12 cellular contexts compared by ENCODE assay signal in genomic region chr5:168992687-168993086, GRCh38.
A peak's percentile ranks its signal among the peaks of the same experiment; 100 is the strongest.
DNase-seq lines count a peak whose midpoint lies in the region; ATAC-seq and TF ChIP-seq lines count a peak whose summit lies in the region.
"Had no signal": no experiment of that assay in that cellular context is flagged by ENCODE, and none has a peak within 500 bp of the region (broad histone marks: within the 10 kb centered on the region; RNA-seq: fewer than 3 reads in every experiment).

No MANE protein-coding gene starts in this region.

- peak; percentile 11 for TF ChIP-seq CTCF in glutamatergic neuron (IDR thresholded peaks at IDR 0.05; ENCODE audit: partially characterized antibody, unreplicated experiment)
- TF ChIP-seq CTCF in retinal pigment epithelial cell (conservative IDR thresholded peaks at IDR 0.05; ENCODE audit: low read depth, low read length): peak; percentile 75
- TF ChIP-seq CTCF in lower leg skin (IDR thresholded peaks at IDR 0.05): no peak

- no peaks in the 10 kb centered on the region for H3K9me3 ChIP-seq in T-helper 17 cell (ENCODE audit: control insufficient read depth, low read length, poor library complexity, severe bottlenecking)

- TF ChIP-seq POLR2A in lower leg skin (IDR thresholded peaks at IDR 0.05): no peak

- no peak overlapping the region for H3K4me3 ChIP-seq in retinal pigment epithelial cell (ENCODE audit: low read length)
- H3K4me3 ChIP-seq in lower leg skin (ENCODE audit: low read depth, poor library complexity, severe bottlenecking): no peak overlapping the region

- 66 to 75% methylated on average over 11 of the region's 11 CpGs for WGBS in lower leg skin, 2 donors

- no peaks in the 10 kb centered on the region for H3K36me3 Mint-ChIP-seq in glutamatergic neuron (ENCODE audit: unreplicated experiment)
- H3K36me3 Mint-ChIP-seq in T-helper 17 cell (ENCODE audit: low read depth): no peaks in the 10 kb centered on the region

- peak; percentile 35 for DNase-seq in DMS 273 (lab: John Stamatoyannopoulos, UW; ENCODE audit: unreplicated experiment)
- DNase-seq in DMS 273 treated with DMSO at 0.1 percent for 48 hours (lab: John Stamatoyannopoulos, UW): no peak
- DNase-seq in SK-MEL-5 (ENCODE audit: low read depth, low spot score): peak; percentile 87
- DNase-seq in glutamatergic neuron: peak; percentile 31
- DNase-seq in retinal pigment epithelial cell (ENCODE audit: low read depth): no peak
- DNase-seq in lower leg skin (ENCODE audit: low spot score in 2 of 2): no peak
- DNase-seq in NCI-H2171 treated with DMSO at 0.1 percent for 48 hours (lab: John Stamatoyannopoulos, UW): no peak
- DNase-seq in T-helper 17 cell: no peak
- DNase-seq: 8988T; activated T-cell treated with anti-CD3 and anti-CD28 coated beads, Interleukin-2, amount 50 U/mL, for 1 hour; EL; left ventricle myocardium superior had no signal

- H3K4me3 Mint-ChIP-seq in glutamatergic neuron (ENCODE audit: unreplicated experiment): no peak overlapping the region
- no peak overlapping the region for H3K4me3 Mint-ChIP-seq in T-helper 17 cell

- H3K27me3 Mint-ChIP-seq in glutamatergic neuron (ENCODE audit: unreplicated experiment) (peaks cover 3% of the 10 kb centered on the region), T-helper 17 cell (peaks cover 43% of the 10 kb centered on the region)

- no peak overlapping the region for H3K27ac Mint-ChIP-seq in glutamatergic neuron (ENCODE audit: unreplicated experiment)
- H3K27ac Mint-ChIP-seq in T-helper 17 cell: no peak overlapping the region

- H3K9me3 Mint-ChIP-seq in glutamatergic neuron (ENCODE audit: unreplicated experiment): peaks cover 2% of the 10 kb centered on the region

- H3K4me1 Mint-ChIP-seq in glutamatergic neuron (ENCODE audit: low read depth, unreplicated experiment) (peaks cover 9% of the 10 kb centered on the region), T-helper 17 cell (no peaks in the 10 kb centered on the region)

- in situ Hi-C loops in SK-MEL-5 (cut with HindIII; ENCODE audit: low pct_unique_long_range_greater_than_20kb, low sequenced_read_pairs): no loop called here

- intact Hi-C loops in lower leg skin (cut with DNase I; ENCODE audit: low total_unique reads): loop anchor here (5.0 to 10.0 kb wide), 2 partner anchors 202 to 310 kb away; partner anchors contain the start of gene SLIT3

- no peak for ATAC-seq in T-helper 17 cell
- ATAC-seq: left ventricle myocardium superior had no signal

Comparison
In these comparisons a context has a peak if more than half of its experiments do, and no peak if none do; other contexts are left out.
1. DNase-seq: peak in DMS 273 (single experiment), SK-MEL-5 (single experiment) and glutamatergic neuron (single experiment); none in DMS 273 treated with DMSO at 0.1 percent for 48 hours (single experiment), retinal pigment epithelial cell (single experiment), lower leg skin (0 of 2), NCI-H2171 treated with DMSO at 0.1 percent for 48 hours (single experiment) and T-helper 17 cell (0 of 3).
2. CTCF ChIP-seq: peak in glutamatergic neuron (single experiment) and retinal pigment epithelial cell (single experiment); none in lower leg skin (0 of 3).